ENCODE assay signal across 8 cellular contexts in genomic region chr15:48811325-48811938, GRCh38. TPM values are rescaled to one million over a fixed set of nuclear protein-coding genes. Genes with fewer than 3 reads are reported as not detected.
DNase-seq lines count a peak whose midpoint lies in the region; ATAC-seq lines count a peak whose summit lies in the region.

No MANE protein-coding gene starts in this region.

- POLR2A ChIA-PET in activated CD4-positive, alpha-beta memory T cell treated with anti-CD3 and anti-CD28 coated beads, Interleukin-2, amount 10 ng/mL, durations not matched to agents 7 days and 5 days (lab: Charles Lee): interaction anchor here (0.7 to 3.0 kb wide), 25 partner anchors 10 to 1545 kb away, joined by 3 to 51 read pairs (median 5); partner anchors contain the start of genes COPS2, DUT, EID1 and FBN1

- H3K9me3 Mint-ChIP-seq in stimulated activated naive CD8-positive, alpha-beta T cell treated with anti-CD3 and anti-CD28 coated beads, Interleukin-15, Interleukin-2, amounts not matched to agents 100 ng/mL and 50 ng/mL, for 24 hours: no peaks in the 10 kb centered on the region
- H3K9me3 Mint-ChIP-seq in activated CD4-positive, alpha-beta memory T cell treated with anti-CD3 and anti-CD28 coated beads, Interleukin-2, amount 10 ng/mL, durations not matched to agents 7 days and 5 days: no peaks in the 10 kb centered on the region
- no peaks in the 10 kb centered on the region for H3K9me3 Mint-ChIP-seq in stimulated activated effector memory CD8-positive, alpha-beta T cell treated with anti-CD3 and anti-CD28 coated beads, Interleukin-12 subunit alpha, Interleukin-12 subunit beta, amount 100 ng/mL, for 72 hours

- no peaks in the 10 kb centered on the region for H3K27me3 ChIP-seq in iPS-18a (ENCODE audit: control insufficient read depth, insufficient read depth, low read length)

- H3K4me1 Mint-ChIP-seq in stimulated activated naive CD8-positive, alpha-beta T cell treated with anti-CD3 and anti-CD28 coated beads, Interleukin-15, Interleukin-2, amounts not matched to agents 100 ng/mL and 50 ng/mL, for 24 hours (ENCODE audit: low read depth): peaks cover 26% of the 10 kb centered on the region
- peaks cover 36% of the 10 kb centered on the region for H3K4me1 Mint-ChIP-seq in activated CD4-positive, alpha-beta memory T cell treated with anti-CD3 and anti-CD28 coated beads, Interleukin-2, amount 10 ng/mL, durations not matched to agents 7 days and 5 days
- peaks cover 38% of the 10 kb centered on the region for H3K4me1 Mint-ChIP-seq in stimulated activated effector memory CD8-positive, alpha-beta T cell treated with anti-CD3 and anti-CD28 coated beads, Interleukin-12 subunit alpha, Interleukin-12 subunit beta, amount 100 ng/mL, for 72 hours

- H3K27me3 Mint-ChIP-seq in stimulated activated naive CD8-positive, alpha-beta T cell treated with anti-CD3 and anti-CD28 coated beads, Interleukin-15, Interleukin-2, amounts not matched to agents 100 ng/mL and 50 ng/mL, for 24 hours: peaks cover 10% of the 10 kb centered on the region
- H3K27me3 Mint-ChIP-seq in activated CD4-positive, alpha-beta memory T cell treated with anti-CD3 and anti-CD28 coated beads, Interleukin-2, amount 10 ng/mL, durations not matched to agents 7 days and 5 days: peaks cover 15% of the 10 kb centered on the region

- no peak for DNase-seq in stimulated activated naive CD8-positive, alpha-beta T cell treated with anti-CD3 and anti-CD28 coated beads, Interleukin-15, Interleukin-2, amounts not matched to agents 100 U/mL and 50 U/mL, for 24 hours
- no peak for DNase-seq in activated CD4-positive, alpha-beta memory T cell treated with anti-CD3 and anti-CD28 coated beads, Interleukin-2, amount 10 ng/mL, durations not matched to agents 7 days and 5 days
- no peak for DNase-seq in stimulated activated effector memory CD8-positive, alpha-beta T cell treated with anti-CD3 and anti-CD28 coated beads, Interleukin-12 subunit alpha, Interleukin-12 subunit beta, amount 100 ng/mL, for 72 hours (ENCODE audit: low spot score in 2 of 2)
- no peak for DNase-seq in activated effector memory CD4-positive, alpha-beta T cell treated with anti-CD3 and anti-CD28 coated beads, Interleukin-2, amount 50 U/mL, for 16 hours

- no peak for ATAC-seq in stimulated activated naive CD8-positive, alpha-beta T cell treated with anti-CD3 and anti-CD28 coated beads, Interleukin-15, Interleukin-2, amounts not matched to agents 100 U/mL and 50 U/mL, for 24 hours
- no peak for ATAC-seq in stimulated activated effector memory CD8-positive, alpha-beta T cell treated with anti-CD3 and anti-CD28 coated beads, Interleukin-12 subunit alpha, Interleukin-12 subunit beta, amount 100 ng/mL, for 72 hours
- no peak for ATAC-seq in GM19452 (IDR thresholded peaks at IDR 0.05; ENCODE audit: unreplicated experiment)
- ATAC-seq in GM19351 (IDR thresholded peaks at IDR 0.05; ENCODE audit: unreplicated experiment): no peak

- H3K4me3 Mint-ChIP-seq in stimulated activated naive CD8-positive, alpha-beta T cell treated with anti-CD3 and anti-CD28 coated beads, Interleukin-15, Interleukin-2, amounts not matched to agents 100 ng/mL and 50 ng/mL, for 24 hours: peak overlapping the region; percentile 89
- H3K4me3 Mint-ChIP-seq in activated CD4-positive, alpha-beta memory T cell treated with anti-CD3 and anti-CD28 coated beads, Interleukin-2, amount 10 ng/mL, durations not matched to agents 7 days and 5 days: peak overlapping the region; percentile 84
- peak overlapping the region; percentile 98 for H3K4me3 Mint-ChIP-seq in stimulated activated effector memory CD8-positive, alpha-beta T cell treated with anti-CD3 and anti-CD28 coated beads, Interleukin-12 subunit alpha, Interleukin-12 subunit beta, amount 100 ng/mL, for 72 hours

- peak overlapping the region; percentile 73 for H3K4me3 ChIP-seq in iPS-18a (ENCODE audit: low read length)

- CTCF ChIA-PET in activated CD4-positive, alpha-beta memory T cell treated with anti-CD3 and anti-CD28 coated beads, Interleukin-2, amount 10 ng/mL, durations not matched to agents 7 days and 5 days (lab: Charles Lee): interaction anchor here (0.7 to 2.4 kb wide), 14 partner anchors 10 to 424 kb away, joined by 3 to 15 read pairs (median 4); partner anchors contain the start of genes COPS2, EID1 and SECISBP2L

- peaks cover 11% of the 10 kb centered on the region for H3K4me1 ChIP-seq in iPS-18a (ENCODE audit: control insufficient read depth, low read depth, low read length)

- peaks cover 13% of the 10 kb centered on the region for H3K36me3 Mint-ChIP-seq in stimulated activated naive CD8-positive, alpha-beta T cell treated with anti-CD3 and anti-CD28 coated beads, Interleukin-15, Interleukin-2, amounts not matched to agents 100 ng/mL and 50 ng/mL, for 24 hours (ENCODE audit: low read depth)
- H3K36me3 Mint-ChIP-seq in activated CD4-positive, alpha-beta memory T cell treated with anti-CD3 and anti-CD28 coated beads, Interleukin-2, amount 10 ng/mL, durations not matched to agents 7 days and 5 days (ENCODE audit: low read depth): peaks cover 4% of the 10 kb centered on the region
- H3K36me3 Mint-ChIP-seq in stimulated activated effector memory CD8-positive, alpha-beta T cell treated with anti-CD3 and anti-CD28 coated beads, Interleukin-12 subunit alpha, Interleukin-12 subunit beta, amount 100 ng/mL, for 72 hours: no peaks in the 10 kb centered on the region

- no peaks in the 10 kb centered on the region for H3K9me3 ChIP-seq in iPS-18a (ENCODE audit: control insufficient read depth, low read depth, low read length)

- H3K27ac ChIP-seq in iPS-18a (ENCODE audit: low read length): no peak overlapping the region

- peak overlapping the region; percentile 55 for H3K27ac Mint-ChIP-seq in stimulated activated naive CD8-positive, alpha-beta T cell treated with anti-CD3 and anti-CD28 coated beads, Interleukin-15, Interleukin-2, amounts not matched to agents 100 ng/mL and 50 ng/mL, for 24 hours
- no peak overlapping the region for H3K27ac Mint-ChIP-seq in activated CD4-positive, alpha-beta memory T cell treated with anti-CD3 and anti-CD28 coated beads, Interleukin-2, amount 10 ng/mL, durations not matched to agents 7 days and 5 days
- H3K27ac Mint-ChIP-seq in stimulated activated effector memory CD8-positive, alpha-beta T cell treated with anti-CD3 and anti-CD28 coated beads, Interleukin-12 subunit alpha, Interleukin-12 subunit beta, amount 100 ng/mL, for 72 hours: peak overlapping the region; percentile 99

- peak overlapping the region; percentile 51 for H3K9ac ChIP-seq in iPS-18a (ENCODE audit: low read length)

- H3K36me3 ChIP-seq in iPS-18a (ENCODE audit: control insufficient read depth, low read depth, low read length): no peaks in the 10 kb centered on the region

RNA-seq across cellular contexts. Expression of gene CEP152, which starts 0.6 kb away (rescaled TPM):
- total RNA-seq in activated CD4-positive, alpha-beta memory T cell treated with anti-CD3 and anti-CD28 coated beads, Interleukin-2, amount 10 ng/mL, durations not matched to agents 7 days and 5 days: 10 to 100 TPM; 41.5 to 43.1 TPM
